Comparison of ENCODE assay signal across 31 cellular contexts in genomic region chr6:89275900-89276299, GRCh38. TPM values are rescaled to one million over a fixed set of nuclear protein-coding genes. Genes with fewer than 3 reads are reported as not detected.
"Had no signal": no experiment of that assay in that cellular context is flagged by ENCODE, and none has a peak within 500 bp of the region (broad histone marks: within the 10 kb centered on the region; RNA-seq: fewer than 3 reads in every experiment).

No MANE protein-coding gene starts in this region.

- H3K27ac ChIP-seq: brain microvascular endothelial cell, esophagus muscularis mucosa, foreskin keratinocyte, gastrocnemius medialis, heart left ventricle, VCaP had no signal

- DNase-seq: activated B cell treated with CpG ODN at 0.5 μM for 24 hours; activated CD4-positive, alpha-beta T cell treated with anti-CD3 and anti-CD28 coated beads for 48 hours; activated CD4-positive, alpha-beta T cell treated with anti-CD3 and anti-CD28 coated beads, Interleukin-2, amount 50 U/mL, for 1 hour; activated CD4-positive, alpha-beta T cell treated with anti-CD3 and anti-CD28 coated beads, Interleukin-2, amount 50 U/mL, for 48 hours; activated CD8-positive, alpha-beta memory T cell treated with anti-CD3 and anti-CD28 coated beads, Interleukin-2, amount 10 ng/mL, durations not matched to agents 7 days and 5 days; activated CD8-positive, alpha-beta T cell treated with anti-CD3 and anti-CD28 coated beads for 36 hours; activated gamma-delta T cell; activated naive CD4-positive, alpha-beta T cell; activated naive CD4-positive, alpha-beta T cell treated with anti-CD3 and anti-CD28 coated beads, Interleukin-2, amount 10 ng/mL, durations not matched to agents 7 days and 5 days; activated naive CD8-positive, alpha-beta T cell treated with anti-CD3 and anti-CD28 coated beads, Interleukin-2, amount 10 ng/mL, durations not matched to agents 7 days and 5 days; activated T-cell treated with anti-CD3 and anti-CD28 coated beads for 4 hours; activated T-cell treated with anti-CD3 and anti-CD28 coated beads, Interleukin-2, amount 50 U/mL, for 24 hours; activated T-cell treated with anti-CD3 and anti-CD28 coated beads, Interleukin-2, amount 50 U/mL, for 72 hours; anterior cingulate cortex; brain microvascular endothelial cell; cortex of kidney; dermis blood vessel endothelial cell; effector CD4-positive, alpha-beta T cell; effector memory CD8-positive, alpha-beta T cell; erythroblast; foreskin keratinocyte; gastrocnemius medialis; glutamatergic neuron; heart left ventricle; T-helper 2 cell had no signal

- FAIRE-seq: astrocyte, bronchial epithelial cell had no signal

- H3K4me1 ChIP-seq: foreskin keratinocyte, gastrocnemius medialis had no signal

- H3K4me3 ChIP-seq: esophagus muscularis mucosa, gastrocnemius medialis, heart left ventricle had no signal

- H3K36me3 ChIP-seq: brain microvascular endothelial cell, esophagus muscularis mucosa, gastrocnemius medialis, heart left ventricle had no signal

- ATAC-seq: activated CD4-positive, CD25-positive, alpha-beta regulatory T cell treated with anti-CD3 and anti-CD28 coated beads, Interleukin-2, amount 50 U/mL, for 24 hours; activated CD8-positive, alpha-beta memory T cell treated with anti-CD3 and anti-CD28 coated beads, Interleukin-2, amount 10 ng/mL, durations not matched to agents 7 days and 5 days; activated CD8-positive, alpha-beta T cell treated with anti-CD3 and anti-CD28 coated beads for 36 hours; activated naive CD4-positive, alpha-beta T cell treated with anti-CD3 and anti-CD28 coated beads, Interleukin-2, amount 50 U/mL, for 72 hours; activated T-cell treated with anti-CD3 and anti-CD28 coated beads, Interleukin-2, amount 50 U/mL, for 72 hours; effector memory CD8-positive, alpha-beta T cell; foreskin keratinocyte; gastrocnemius medialis; heart left ventricle had no signal

- H3K9me3 ChIP-seq: esophagus muscularis mucosa, gastrocnemius medialis, heart left ventricle had no signal

- H3K27me3 ChIP-seq: esophagus muscularis mucosa, gastrocnemius medialis, heart left ventricle had no signal

RNA-seq across cellular contexts. Expression of gene GABRR2, which starts 39.2 kb away (rescaled TPM):
- polyA plus RNA-seq: foreskin keratinocyte had no signal

RNA-seq across cellular contexts. Expression of gene GABRR1, which starts 58.7 kb away (rescaled TPM):
- polyA plus RNA-seq: foreskin keratinocyte, heart left ventricle had no signal
